ENCODE assay signal across 23 cellular contexts in the genomic region with DNA sequence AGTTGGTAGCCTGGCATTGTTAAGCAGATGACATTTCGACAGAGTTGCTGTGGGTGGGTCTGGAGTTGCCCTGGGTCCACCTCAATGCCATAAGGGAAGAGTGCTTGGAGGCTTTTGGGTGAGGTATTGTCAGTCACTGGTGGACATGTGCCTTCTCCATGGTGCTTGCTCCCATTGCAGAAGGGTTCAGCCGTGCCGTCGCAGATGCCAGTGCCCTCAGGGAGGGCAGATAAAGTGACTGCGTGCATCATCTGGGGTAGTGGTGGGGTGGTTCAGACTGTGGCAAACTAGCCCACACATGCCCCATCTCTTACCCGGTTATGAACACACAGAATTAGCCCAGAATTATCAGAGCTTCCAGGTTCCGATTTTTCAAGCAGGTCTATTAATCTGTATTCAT.
DNase-seq lines count a peak whose midpoint lies in the region; TF ChIP-seq lines count a peak whose summit lies in the region.
"Had no signal": no experiment of that assay in that cellular context is flagged by ENCODE, and none has a peak within 500 bp of the region (broad histone marks: within the 10 kb centered on the region; RNA-seq: fewer than 3 reads in every experiment).

No MANE protein-coding gene starts in this region.

- H2BK20ac ChIP-seq in H9 (ENCODE audit: low read depth, low read length, poor library complexity, severe bottlenecking) = no peak overlapping the region

- no peaks in the 10 kb centered on the region for H3K36me3 ChIP-seq in esophagus muscularis mucosa
- H3K36me3 ChIP-seq: BE2C; BLaER1 treated with 17β-estradiol and CSF1 and Interleukin-3, amounts not matched to agents 10 nM and 100 nM had no signal

- H3K4me3 ChIP-seq in esophagus muscularis mucosa = no peak overlapping the region
- H3K4me3 ChIP-seq: A549; BLaER1 treated with 17β-estradiol and CSF1 and Interleukin-3, amounts not matched to agents 10 nM and 100 nM had no signal

- H4K20me1 ChIP-seq in H9 (ENCODE audit: control insufficient read depth, insufficient read depth, insufficient read length) = no peaks in the 10 kb centered on the region
- H4K20me1 ChIP-seq: BLaER1 treated with 17β-estradiol and CSF1 and Interleukin-3, amounts not matched to agents 10 nM and 100 nM had no signal

- H3K27ac ChIP-seq in H9 (ENCODE audit: insufficient read length, low read depth, low read length) (no peak overlapping the region), esophagus muscularis mucosa (replicated peaks in 1 of 4) (no peak overlapping the region)
- H3K27ac ChIP-seq: A549; BLaER1 treated with 17β-estradiol and CSF1 and Interleukin-3, amounts not matched to agents 10 nM and 100 nM had no signal

- H2BK5ac ChIP-seq in H9 (ENCODE audit: insufficient read length, low read length) = no peak overlapping the region

- no peak overlapping the region for H4K91ac ChIP-seq in H9 (ENCODE audit: insufficient read length, low read depth, low read length)

- no peaks in the 10 kb centered on the region for H3K27me3 ChIP-seq in H9 (ENCODE audit: insufficient read depth, low read length)
- H3K27me3 ChIP-seq in esophagus muscularis mucosa = no peaks in the 10 kb centered on the region
- H3K27me3 ChIP-seq: BE2C; BLaER1 treated with 17β-estradiol and CSF1 and Interleukin-3, amounts not matched to agents 10 nM and 100 nM had no signal

- H2BK12ac ChIP-seq in H9 (ENCODE audit: insufficient read length, low read depth, low read length) = no peak overlapping the region

- DNase-seq in H9 (no peak), SK-MEL-5 (ENCODE audit: low read depth, low spot score) (peak; percentile 51), esophagus muscularis mucosa (ENCODE audit: extremely low spot score) (peak; percentile 77), neural crest cell (ENCODE audit: low read depth, low spot score) (no peak), cerebellum (ENCODE audit: low spot score) (no peak), NCI-H446 (lab: John Stamatoyannopoulos, UW) (no peak), COLO668 (lab: John Stamatoyannopoulos, UW; ENCODE audit: unreplicated experiment) (no peak)
- DNase-seq: 8988T; ACHN; AML-193; BE2C; Calu3; CD4-positive, alpha-beta T cell; CD8-positive, alpha-beta memory T cell; COR-L47; DMS53; DMS79 treated with DMSO at 0.1 percent for 48 hours; GF-D8; GOT3; H7 had no signal

- H3K4me3 Mint-ChIP-seq in H9 = no peak overlapping the region
- H3K4me3 Mint-ChIP-seq in neural crest cell = no peak overlapping the region
- H3K4me3 Mint-ChIP-seq: CD14-positive monocyte; CD4-positive, alpha-beta T cell; CD8-positive, alpha-beta memory T cell had no signal

- TF ChIP-seq POLR2A in esophagus muscularis mucosa (IDR thresholded peaks at IDR 0.05; ENCODE audit: low read depth) = no peak

- no peaks in the 10 kb centered on the region for H3K27me3 Mint-ChIP-seq in H9 (ENCODE audit: low read depth)
- no peaks in the 10 kb centered on the region for H3K27me3 Mint-ChIP-seq in neural crest cell (ENCODE audit: low read depth)
- H3K27me3 Mint-ChIP-seq: CD4-positive, alpha-beta T cell had no signal

- peak overlapping the region; percentile 79; the same call in 1 of the 2 replicates for H3K14ac ChIP-seq in H9 (ENCODE audit: insufficient read depth, low read length)

- intact Hi-C loops in esophagus muscularis mucosa (cut with DNase I) = no loop called here

- H3K4ac ChIP-seq in H9 (ENCODE audit: low read depth, low read length) = no peak overlapping the region

- H3K9me3 Mint-ChIP-seq in H9 = no peaks in the 10 kb centered on the region
- no peaks in the 10 kb centered on the region for H3K9me3 Mint-ChIP-seq in neural crest cell

- H3K23ac ChIP-seq in H9 (ENCODE audit: insufficient read length, low read depth, low read length) = no peak overlapping the region

- H3K9me3 ChIP-seq in H9 (ENCODE audit: control insufficient read depth, low read depth, low read length) (no peaks in the 10 kb centered on the region), esophagus muscularis mucosa (no peaks in the 10 kb centered on the region)
- H3K9me3 ChIP-seq: A549; BE2C; BLaER1 treated with 17β-estradiol and CSF1 and Interleukin-3, amounts not matched to agents 10 nM and 100 nM had no signal

- H3K4me1 Mint-ChIP-seq in H9 (peaks cover 21 to 25% of the 10 kb centered on the region in 2 experiments), neural crest cell (peaks cover 49% of the 10 kb centered on the region)
- H3K4me1 Mint-ChIP-seq: CD14-positive monocyte; CD8-positive, alpha-beta memory T cell had no signal

- no peak overlapping the region for H3K56ac ChIP-seq in H9 (ENCODE audit: insufficient read length, low read depth, low read length)

- H2AK5ac ChIP-seq in H9 (ENCODE audit: insufficient read length, low read length) = no peak overlapping the region

- H3K4me1 ChIP-seq in H9 (ENCODE audit: insufficient read depth, low read length) = no peaks in the 10 kb centered on the region
- H3K4me1 ChIP-seq in esophagus muscularis mucosa = peaks cover 26 to 47% (median 37%) of the 10 kb centered on the region in 4 donors
- H3K4me1 ChIP-seq: A549; BLaER1 treated with 17β-estradiol and CSF1 and Interleukin-3, amounts not matched to agents 10 nM and 100 nM had no signal

- no peak overlapping the region for H2AFZ ChIP-seq in H9 (ENCODE audit: low read length)

- H3K18ac ChIP-seq in H9 (ENCODE audit: insufficient read length, low read depth, low read length) = no peak overlapping the region

- no peak overlapping the region for H2BK120ac ChIP-seq in H9 (ENCODE audit: low read depth, low read length, poor library complexity, severe bottlenecking)

- TF ChIP-seq CTCF in H9 (conservative IDR thresholded peaks at IDR 0.05) (no peak), esophagus muscularis mucosa (IDR thresholded peaks at IDR 0.05) (no peak), neural crest cell (conservative IDR thresholded peaks at IDR 0.05) (no peak)

- H3K36me3 Mint-ChIP-seq in H9 (ENCODE audit: insufficient read depth in 1 of 3, low read depth in 3 of 3) (0 out of 7 replicates have a peak, but pooled peaks cover 0 to 3% (median 0%) of the 10 kb centered on the region in 3 experiments), neural crest cell (ENCODE audit: low read depth) (peaks cover 4% of the 10 kb centered on the region)
- H3K36me3 Mint-ChIP-seq: CD14-positive monocyte; CD8-positive, alpha-beta memory T cell had no signal

- no peak overlapping the region for H4K5ac ChIP-seq in H9 (ENCODE audit: insufficient read length, low read depth, low read length)

- no peaks in the 10 kb centered on the region for H3K23me2 ChIP-seq in H9 (ENCODE audit: insufficient read length, low read depth, low read length, poor library complexity, severe bottlenecking)

- no peak overlapping the region for H4K8ac ChIP-seq in H9 (replicated peaks; ENCODE audit: insufficient read length, low read depth, low read length)

- H3K27ac Mint-ChIP-seq in H9 = peak overlapping the region in 1 of 3 experiments; percentile 92; a peak in 1 of 7 replicates
- peak overlapping the region; percentile 12 for H3K27ac Mint-ChIP-seq in neural crest cell (ENCODE audit: unreplicated experiment)
- H3K27ac Mint-ChIP-seq: CD14-positive monocyte; CD4-positive, alpha-beta T cell; CD8-positive, alpha-beta memory T cell had no signal

- H3K4me2 ChIP-seq in H9 (ENCODE audit: insufficient read depth, insufficient read length, low read length) = no peak overlapping the region
- H3K4me2 ChIP-seq: A549; BLaER1 treated with 17β-estradiol and CSF1 and Interleukin-3, amounts not matched to agents 10 nM and 100 nM had no signal

- in situ Hi-C loops in SK-MEL-5 (cut with HindIII; ENCODE audit: low pct_unique_long_range_greater_than_20kb, low sequenced_read_pairs) = no loop called here

- no peak overlapping the region for H2BK15ac ChIP-seq in H9 (ENCODE audit: low read depth, low read length)

- no peak for TF ChIP-seq EP300 in esophagus muscularis mucosa (IDR thresholded peaks at IDR 0.05)

- no CpG with 5 or more reads among the region's 7 CpGs for WGBS in H9 (ENCODE audit: extremely low coverage, insufficient read length, low lambda C conversion rate)
- 98% methylated on average over 7 of the region's 7 CpGs for WGBS in esophagus muscularis mucosa

- no peak overlapping the region for H3K9ac ChIP-seq in H9 (ENCODE audit: extremely low read depth, insufficient read length, low read length)
- H3K9ac ChIP-seq: BLaER1 treated with 17β-estradiol and CSF1 and Interleukin-3, amounts not matched to agents 10 nM and 100 nM had no signal

- peaks cover 2% of the 10 kb centered on the region for H3K79me1 ChIP-seq in H9 (ENCODE audit: insufficient read depth, low read depth, low read length, poor library complexity, severe bottlenecking)

- H3T11ph ChIP-seq in H9 (ENCODE audit: low read length) = no peak overlapping the region

- no peaks in the 10 kb centered on the region for H3K79me2 ChIP-seq in H9 (ENCODE audit: insufficient read depth, low read length)

Comparison
In these comparisons a context has a peak if more than half of its experiments do, and no peak if none do; other contexts are left out.
1. DNase-seq: peak in SK-MEL-5 (single experiment) and esophagus muscularis mucosa (single experiment); none in H9 (single experiment), neural crest cell (single experiment), cerebellum (single experiment), NCI-H446 (0 of 2) and COLO668 (single experiment).